In the genomic region with DNA sequence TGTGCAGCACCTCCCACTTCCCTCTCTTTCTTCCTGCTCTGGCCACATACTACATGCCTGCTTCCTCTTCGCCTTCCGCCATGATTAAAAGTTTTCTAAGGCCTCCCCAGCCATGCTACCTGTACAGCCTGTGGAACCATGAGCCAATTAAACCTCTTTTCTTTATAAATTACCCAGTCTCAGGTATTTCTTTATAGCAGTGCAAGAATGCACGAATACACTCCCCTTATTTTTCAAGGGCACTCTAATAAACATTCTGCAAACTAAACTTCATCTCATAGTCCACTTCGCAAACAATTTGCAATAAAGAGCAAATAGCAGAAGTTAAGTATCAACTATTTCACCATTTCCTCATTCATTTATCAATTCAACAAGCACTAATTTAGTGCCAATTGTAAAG, we compare ENCODE assay signal across 3 cellular contexts.
"Had no signal": no experiment of that assay in that cellular context is flagged by ENCODE, and none has a peak within 500 bp of the region (broad histone marks: within the 10 kb centered on the region; RNA-seq: fewer than 3 reads in every experiment).

No MANE protein-coding gene starts in this region.

- H3K4me3 ChIP-seq: GM12878 had no signal

- ATAC-seq: GM12878 had no signal

- DNase-seq: GDM1, GF-D8 had no signal
